ENCODE assay signal across 19 cellular contexts in genomic region chr1:21655259-21655658, GRCh38. TPM values are rescaled to one million over a fixed set of nuclear protein-coding genes. Genes with fewer than 3 reads are reported as not detected.
DNase-seq lines count a peak whose midpoint lies in the region; TF ChIP-seq lines count a peak whose summit lies in the region.
"Had no signal": no experiment of that assay in that cellular context is flagged by ENCODE, and none has a peak within 500 bp of the region (broad histone marks: within the 10 kb centered on the region; RNA-seq: fewer than 3 reads in every experiment).

No MANE protein-coding gene starts in this region.

- no peak overlapping the region for H2BK5ac ChIP-seq in mesenchymal stem cell (ENCODE audit: low read depth, low read length, poor library complexity, severe bottlenecking)

- no peak overlapping the region for H3K14ac ChIP-seq in mesenchymal stem cell (ENCODE audit: low read length in 2 of 2)

- H3K4me3 Mint-ChIP-seq in osteocyte (ENCODE audit: unreplicated experiment): no peak overlapping the region
- H3K4me3 Mint-ChIP-seq: B cell; CD8-positive, alpha-beta T cell had no signal

- no peak overlapping the region for H2BK15ac ChIP-seq in mesenchymal stem cell (ENCODE audit: low read depth, poor library complexity, severe bottlenecking)

- no peak overlapping the region for H2BK12ac ChIP-seq in mesenchymal stem cell (ENCODE audit: low read length in 2 of 2)

- 62 to 72% methylated on average over 3 to 4 of the region's 4 CpGs for WGBS in tibial nerve, 2 donors
- 95% methylated on average over 4 of the region's 4 CpGs for WGBS in mesenchymal stem cell

- intact Hi-C loops in posterior vena cava (cut with DNase I): loop anchor here in 1 of 2 donors (10.0 kb wide), 1 partner anchor 130 kb away; no protein-coding TSS in a partner anchor

- H3K4me1 ChIP-seq in tibial nerve (peaks cover 0 to 67% (median 18%) of the 10 kb centered on the region in 4 donors), mesenchymal stem cell (ENCODE audit: control insufficient read depth, insufficient read depth, low read depth, low read length) (peaks cover 16% of the 10 kb centered on the region)

- no peak for TF ChIP-seq EP300 in tibial nerve (IDR thresholded peaks at IDR 0.05)

- no peak overlapping the region for H3K4me2 ChIP-seq in mesenchymal stem cell (ENCODE audit: low read length, poor library complexity, severe bottlenecking)

- H2AFZ ChIP-seq in mesenchymal stem cell (ENCODE audit: low read depth, low read length): no peak overlapping the region

- H3K9ac ChIP-seq in mesenchymal stem cell (ENCODE audit: low read length): no peak overlapping the region

- no peaks in the 10 kb centered on the region for H3K9me3 Mint-ChIP-seq in osteocyte (ENCODE audit: unreplicated experiment)
- H3K9me3 Mint-ChIP-seq: CD8-positive, alpha-beta T cell had no signal

- no peak overlapping the region for H2BK120ac ChIP-seq in mesenchymal stem cell (ENCODE audit: low read depth, low read length)

- no peak for TF ChIP-seq CTCF in tibial nerve (IDR thresholded peaks at IDR 0.05)
- TF ChIP-seq CTCF in osteocyte (IDR thresholded peaks at IDR 0.05): no peak

- no peaks in the 10 kb centered on the region for H3K36me3 Mint-ChIP-seq in osteocyte (ENCODE audit: unreplicated experiment)
- H3K36me3 Mint-ChIP-seq: CD8-positive, alpha-beta T cell had no signal

- H3K27me3 ChIP-seq in layer of hippocampus (ENCODE audit: control insufficient read depth, insufficient read depth, low read length) (no peaks in the 10 kb centered on the region), tibial nerve (peaks cover 0 to 20% of the 10 kb centered on the region in 2 donors), mesenchymal stem cell (ENCODE audit: control insufficient read depth in 1 of 2, insufficient read depth in 1 of 2, low read length in 2 of 2) (peaks cover 51 to 55% of the 10 kb centered on the region in 2 experiments)

- no peak overlapping the region for H3K4me3 ChIP-seq in tibial nerve
- H3K4me3 ChIP-seq in mesenchymal stem cell (ENCODE audit: insufficient read depth in 1 of 2, low read depth in 1 of 2, low read length in 2 of 2): no peak overlapping the region
- H3K4me3 ChIP-seq: SJSA1 had no signal

- H3K27ac Mint-ChIP-seq in osteocyte (ENCODE audit: unreplicated experiment): no peak overlapping the region
- H3K27ac Mint-ChIP-seq: B cell; CD8-positive, alpha-beta T cell had no signal

- H2AK5ac ChIP-seq in mesenchymal stem cell (ENCODE audit: low read length, severe bottlenecking): no peak overlapping the region

- no peak overlapping the region for H3K4ac ChIP-seq in mesenchymal stem cell (ENCODE audit: low read depth in 1 of 2, low read length in 2 of 2)

- no peaks in the 10 kb centered on the region for H3K79me1 ChIP-seq in mesenchymal stem cell (replicated peaks; ENCODE audit: low read length, poor library complexity, severe bottlenecking)

- DNase-seq in caudate nucleus (lab: John Stamatoyannopoulos, UW) (peak in 24 of 61 donors; percentile 30 to 68 (median 48)), posterior vena cava (ENCODE audit: low spot score) (peak; percentile 38), tibial nerve (ENCODE audit: low spot score in 2 of 2) (no peak), osteocyte (ENCODE audit: extremely low spot score, unreplicated experiment) (no peak), RKO (ENCODE audit: low spot score) (no peak), mesenchymal stem cell (no peak)
- no peak for DNase-seq in NK-92 treated with Interleukin-12 subunit alpha and Interleukin-12 subunit beta, amount 100 ng/mL, for 24 hours (lab: John Stamatoyannopoulos, UW)
- DNase-seq: CD8-positive, alpha-beta T cell; GF-D8; NCI-H1092 treated with DMSO at 0.1 percent for 48 hours; NCI-H1436 treated with DMSO at 0.1 percent for 48 hours; NCI-H1930; NCI-H2107; NCI-H524 treated with DMSO at 0.1 percent for 48 hours; NCI-H774 had no signal

- peaks cover 18% of the 10 kb centered on the region for H3K4me1 Mint-ChIP-seq in osteocyte (ENCODE audit: unreplicated experiment)

- H4K8ac ChIP-seq in mesenchymal stem cell (ENCODE audit: low read length): no peak overlapping the region

- no peaks in the 10 kb centered on the region for H3K9me3 ChIP-seq in tibial nerve
- H3K9me3 ChIP-seq in mesenchymal stem cell (ENCODE audit: control insufficient read depth, low read length): no peaks in the 10 kb centered on the region

- no peak overlapping the region for H3K18ac ChIP-seq in mesenchymal stem cell (ENCODE audit: low read depth in 1 of 2, low read length in 2 of 2)

- no peak overlapping the region for H3K23ac ChIP-seq in mesenchymal stem cell (ENCODE audit: low read length in 2 of 2)

- H3K27ac ChIP-seq in caudate nucleus (ENCODE audit: low read depth, low read length) (peak overlapping the region; percentile 67), layer of hippocampus (ENCODE audit: low read depth, low read length) (peak overlapping the region; percentile 35), tibial nerve (peak overlapping the region in 3 of 4 donors; percentile 42 to 91 (median 67)), mesenchymal stem cell (ENCODE audit: low read length, poor library complexity, severe bottlenecking) (no peak overlapping the region)
- H3K27ac ChIP-seq: C4-2B, SJSA1 had no signal

- peaks cover 21% of the 10 kb centered on the region for H3K27me3 Mint-ChIP-seq in osteocyte (ENCODE audit: unreplicated experiment)

- no peak for TF ChIP-seq POLR2A in tibial nerve (IDR thresholded peaks at IDR 0.05)

- H3K36me3 ChIP-seq in tibial nerve (no peaks in the 10 kb centered on the region), mesenchymal stem cell (ENCODE audit: control insufficient read depth in 1 of 2, insufficient read depth in 2 of 2, low read depth in 1 of 2, low read length in 2 of 2) (no peaks in the 10 kb centered on the region)
- H3K36me3 ChIP-seq: SJSA1 had no signal

- H4K91ac ChIP-seq in mesenchymal stem cell (ENCODE audit: low read length): no peak overlapping the region

RNA-seq across cellular contexts. Expression of gene RAP1GAP, which starts 13.9 kb away (rescaled TPM):
- 1 to 10 TPM in 1 of 2 donors, under 1 TPM in 1; 0.38 to 1.2 TPM for total RNA-seq in posterior vena cava
- total RNA-seq in tibial nerve: 1 to 10 TPM; 2.4 to 5.1 (median 4.6) TPM
- 3.5 and 3.8 TPM in 2 replicates for total RNA-seq in osteocyte
- 0.50 TPM for polyA plus RNA-seq in mesenchymal stem cell (2013, experiment 1 of 2)
- polyA plus RNA-seq in mesenchymal stem cell (2013, experiment 2 of 2): 0.62 TPM
